ENCODE assay signal across 10 cellular contexts in genomic region chr11:62755086-62755615, GRCh38. TPM values are rescaled to one million over a fixed set of nuclear protein-coding genes. Genes with fewer than 3 reads are reported as not detected.
DNase-seq lines count a peak whose midpoint lies in the region; ATAC-seq and TF ChIP-seq lines count a peak whose summit lies in the region.
"Had no signal": no experiment of that assay in that cellular context is flagged by ENCODE, and none has a peak within 500 bp of the region (broad histone marks: within the 10 kb centered on the region; RNA-seq: fewer than 3 reads in every experiment).

No MANE protein-coding gene starts in this region.

- H3K36me3 ChIP-seq in SJCRH30 (no peaks in the 10 kb centered on the region), endodermal cell (ENCODE audit: control insufficient read depth, insufficient read depth, low read length) (peaks cover 11% of the 10 kb centered on the region), body of pancreas (replicated peaks in 1 of 2; ENCODE audit: insufficient read depth in 1 of 2, low read depth in 2 of 2) (no peaks in the 10 kb centered on the region)

- no peak overlapping the region for H3K9ac ChIP-seq in endodermal cell (ENCODE audit: extremely low read depth, low read length, poor library complexity, severe bottlenecking)

- TF ChIP-seq POLR2A in body of pancreas (IDR thresholded peaks at IDR 0.05) = no peak

- H3K4me1 ChIP-seq in SJCRH30 (peaks cover 6% of the 10 kb centered on the region; the same call in 1 of the 2 replicates), endodermal cell (ENCODE audit: control insufficient read depth, insufficient read depth, low read length) (peaks cover 4% of the 10 kb centered on the region), body of pancreas (peaks cover 40% of the 10 kb centered on the region)

- DNase-seq in activated T-cell treated with anti-CD3 and anti-CD28 coated beads, Interleukin-2, amount 50 U/mL, for 4 hours = no peak
- no peak for DNase-seq in activated T-cell treated with anti-CD3 and anti-CD28 coated beads, Interleukin-2, amount 50 U/mL, for 1 hour
- DNase-seq in SJCRH30 (peak; percentile 13 to 59), endodermal cell (no peak), progenitor cell of endocrine pancreas (ENCODE audit: low spot score, unreplicated experiment) (no peak), NCI-H146 treated with DMSO at 0.1 percent for 48 hours (lab: John Stamatoyannopoulos, UW; ENCODE audit: unreplicated experiment) (no peak), body of pancreas (no peak)
- DNase-seq: trophoblast cell had no signal

- no peak overlapping the region for H3K27ac Mint-ChIP-seq in endodermal cell
- H3K27ac Mint-ChIP-seq in progenitor cell of endocrine pancreas = peak overlapping the region; percentile 11

- peak overlapping the region; percentile 33 for H3K4me3 Mint-ChIP-seq in activated T-cell treated with anti-CD3 and anti-CD28 coated beads, Interleukin-2, amount 50 U/mL, for 4 hours
- H3K4me3 Mint-ChIP-seq in endodermal cell (peak overlapping the region; percentile 96), progenitor cell of endocrine pancreas (ENCODE audit: low read depth) (peak overlapping the region; percentile 33)

- H3K9me3 ChIP-seq in SJCRH30 (replicated peaks) = no peaks in the 10 kb centered on the region
- H3K9me3 ChIP-seq in endodermal cell (ENCODE audit: control insufficient read depth, low read length) = no peaks in the 10 kb centered on the region
- no peaks in the 10 kb centered on the region for H3K9me3 ChIP-seq in body of pancreas
- H3K9me3 ChIP-seq: SJSA1 had no signal

- H3K36me3 Mint-ChIP-seq in activated T-cell treated with anti-CD3 and anti-CD28 coated beads, Interleukin-2, amount 50 U/mL, for 4 hours (ENCODE audit: insufficient read depth) = peaks cover 3% of the 10 kb centered on the region
- H3K36me3 Mint-ChIP-seq in endodermal cell (ENCODE audit: low read depth) (peaks cover 14% of the 10 kb centered on the region), progenitor cell of endocrine pancreas (ENCODE audit: insufficient read depth) (peaks cover 3% of the 10 kb centered on the region)

- peaks cover 17% of the 10 kb centered on the region for H3K4me1 Mint-ChIP-seq in activated T-cell treated with anti-CD3 and anti-CD28 coated beads, Interleukin-2, amount 50 U/mL, for 4 hours (ENCODE audit: low read depth)
- H3K4me1 Mint-ChIP-seq in endodermal cell (peaks cover 18% of the 10 kb centered on the region), progenitor cell of endocrine pancreas (ENCODE audit: low read depth) (peaks cover 11% of the 10 kb centered on the region)

- 89 to 94% methylated on average over 9 to 10 of the region's 10 CpGs for WGBS in endodermal cell (ENCODE audit: insufficient coverage in 1 of 2, insufficient read length in 1 of 2), 2 experiments
- WGBS in body of pancreas, 2 donors = 72% methylated on average over 9 to 10 of the region's 10 CpGs

- no peak for ATAC-seq in activated T-cell treated with anti-CD3 and anti-CD28 coated beads, Interleukin-2, amount 50 U/mL, for 4 hours
- ATAC-seq in GM19467 (IDR thresholded peaks at IDR 0.05; ENCODE audit: unreplicated experiment) = no peak
- ATAC-seq in body of pancreas = no peak

- H3K9me3 Mint-ChIP-seq in activated T-cell treated with anti-CD3 and anti-CD28 coated beads, Interleukin-2, amount 50 U/mL, for 4 hours = no peaks in the 10 kb centered on the region
- H3K9me3 Mint-ChIP-seq in endodermal cell (no peaks in the 10 kb centered on the region), progenitor cell of endocrine pancreas (ENCODE audit: low read depth) (no peaks in the 10 kb centered on the region)

- H3K4me3 ChIP-seq in SJCRH30 (no peak overlapping the region), endodermal cell (ENCODE audit: low read length) (no peak overlapping the region), body of pancreas (no peak overlapping the region)

- no peak overlapping the region for H3K27ac ChIP-seq in SJCRH30
- no peak overlapping the region for H3K27ac ChIP-seq in endodermal cell (ENCODE audit: low read depth, low read length)
- H3K27ac ChIP-seq in body of pancreas = no peak overlapping the region
- H3K27ac ChIP-seq: SJSA1 had no signal

- H3K27me3 ChIP-seq in SJCRH30 (no peaks in the 10 kb centered on the region), endodermal cell (ENCODE audit: control insufficient read depth, insufficient read depth, low read length, poor library complexity, severe bottlenecking) (no peaks in the 10 kb centered on the region), body of pancreas (no peaks in the 10 kb centered on the region)
- H3K27me3 ChIP-seq: SJSA1 had no signal

- intact Hi-C loops in body of pancreas (cut with DNase I) = no loop called here

- H3K27me3 Mint-ChIP-seq in activated T-cell treated with anti-CD3 and anti-CD28 coated beads, Interleukin-2, amount 50 U/mL, for 4 hours (ENCODE audit: low read depth) = no peaks in the 10 kb centered on the region
- no peaks in the 10 kb centered on the region for H3K27me3 Mint-ChIP-seq in endodermal cell (ENCODE audit: insufficient read depth)
- no peaks in the 10 kb centered on the region for H3K27me3 Mint-ChIP-seq in progenitor cell of endocrine pancreas

- no peak for TF ChIP-seq CTCF in endodermal cell (conservative IDR thresholded peaks at IDR 0.05)
- TF ChIP-seq CTCF in progenitor cell of endocrine pancreas (IDR thresholded peaks at IDR 0.05; ENCODE audit: unreplicated experiment) = no peak
- no peak for TF ChIP-seq CTCF in body of pancreas (IDR thresholded peaks at IDR 0.05)

RNA-seq across cellular contexts. Expression of gene ZBTB3, which starts 1.2 kb away (rescaled TPM):
- 1 to 10 TPM; 5.7 to 6.9 (median 6.5) TPM for total RNA-seq in activated T-cell treated with anti-CD3 and anti-CD28 coated beads, Interleukin-2, amount 50 U/mL, for 4 hours
- 5.2 and 7.6 TPM in 2 replicates for total RNA-seq in SJCRH30 (2014; rRNA removed; shearing (Covaris generic))
- total RNA-seq in endodermal cell (10 to 100 TPM; 16.9 to 33.8 TPM), progenitor cell of endocrine pancreas (13.4 and 17.3 TPM in 2 replicates), body of pancreas (1 to 10 TPM; 3.9 to 4.0 TPM)
- 8.0 TPM for polyA plus RNA-seq in endodermal cell (2013, experiment 1 of 2)
- polyA plus RNA-seq in endodermal cell (2013, experiment 2 of 2) = 8.0 TPM

RNA-seq across cellular contexts. Expression of gene POLR2G, which starts 6.2 kb away (rescaled TPM):
- total RNA-seq in activated T-cell treated with anti-CD3 and anti-CD28 coated beads, Interleukin-2, amount 50 U/mL, for 4 hours = 100 to 1,000 TPM; 143 to 145 (median 144) TPM
- total RNA-seq in SJCRH30 (2014; rRNA removed; shearing (Covaris generic)) = 74.1 and 88.0 TPM in 2 replicates
- 100 to 1,000 TPM; 107 to 137 TPM for total RNA-seq in endodermal cell
- 134 TPM for polyA plus RNA-seq in endodermal cell (2013, experiment 1 of 2)
- polyA plus RNA-seq in endodermal cell (2013, experiment 2 of 2) = 125 TPM
- 93.8 and 101 TPM in 2 replicates for total RNA-seq in progenitor cell of endocrine pancreas
- total RNA-seq in body of pancreas = 10 to 100 TPM; 19.2 to 35.9 TPM

RNA-seq across cellular contexts. Expression of gene TAF6L, which starts 16.0 kb away (rescaled TPM):
- total RNA-seq in activated T-cell treated with anti-CD3 and anti-CD28 coated beads, Interleukin-2, amount 50 U/mL, for 4 hours = 10 to 100 TPM; 27.2 to 34.3 (median 29.1) TPM
- total RNA-seq in SJCRH30 (2014; rRNA removed; shearing (Covaris generic)) = 17.3 and 22.2 TPM in 2 replicates
- total RNA-seq in endodermal cell = 10 to 100 TPM; 37.4 to 41.7 TPM
- 31.8 TPM for polyA plus RNA-seq in endodermal cell (2013, experiment 1 of 2)
- 29.4 TPM for polyA plus RNA-seq in endodermal cell (2013, experiment 2 of 2)
- 52.3 and 56.3 TPM in 2 replicates for total RNA-seq in progenitor cell of endocrine pancreas
- 10 to 100 TPM; 23.9 to 39.9 TPM for total RNA-seq in body of pancreas

RNA-seq across cellular contexts. Expression of gene TTC9C, which starts 26.9 kb away (rescaled TPM):
- 10 to 100 TPM; 20.2 to 22.9 (median 20.9) TPM for total RNA-seq in activated T-cell treated with anti-CD3 and anti-CD28 coated beads, Interleukin-2, amount 50 U/mL, for 4 hours
- total RNA-seq in SJCRH30 (2014; rRNA removed; shearing (Covaris generic)) = 46.2 and 47.0 TPM in 2 replicates
- 10 to 100 TPM; 40.0 to 55.4 TPM for total RNA-seq in endodermal cell
- polyA plus RNA-seq in endodermal cell (2013, experiment 1 of 2) = 58.7 TPM
- polyA plus RNA-seq in endodermal cell (2013, experiment 2 of 2) = 53.4 TPM
- 35.5 and 40.8 TPM in 2 replicates for total RNA-seq in progenitor cell of endocrine pancreas
- total RNA-seq in body of pancreas = 10 to 100 TPM; 12.5 to 18.5 TPM

RNA-seq across cellular contexts. Expression of gene HNRNPUL2, which starts 27.9 kb away (rescaled TPM):
- 10 to 100 TPM; 45.3 to 49.4 (median 47.9) TPM for total RNA-seq in activated T-cell treated with anti-CD3 and anti-CD28 coated beads, Interleukin-2, amount 50 U/mL, for 4 hours
- total RNA-seq in SJCRH30 (2014; rRNA removed; shearing (Covaris generic)) = 16.7 and 21.2 TPM in 2 replicates
- 10 to 100 TPM; 48.1 to 49.8 TPM for total RNA-seq in endodermal cell
- 55.9 TPM for polyA plus RNA-seq in endodermal cell (2013, experiment 1 of 2)
- 49.4 TPM for polyA plus RNA-seq in endodermal cell (2013, experiment 2 of 2)
- total RNA-seq in progenitor cell of endocrine pancreas = 61.0 and 63.9 TPM in 2 replicates
- total RNA-seq in body of pancreas = 10 to 100 TPM; 19.1 to 20.5 TPM

Comparison
In these comparisons a context has a peak if more than half of its experiments do, and no peak if none do; other contexts are left out.
1. DNase-seq: peak in SJCRH30 (2 of 2); none in activated T-cell treated with anti-CD3 and anti-CD28 coated beads, Interleukin-2, amount 50 U/mL, for 4 hours (single experiment), activated T-cell treated with anti-CD3 and anti-CD28 coated beads, Interleukin-2, amount 50 U/mL, for 1 hour (single experiment), endodermal cell (single experiment), progenitor cell of endocrine pancreas (single experiment), NCI-H146 treated with DMSO at 0.1 percent for 48 hours (single experiment) and body of pancreas (0 of 4).
2. H3K4me3 Mint-ChIP-seq: peak in every context shown above with its lines; median percentile 96 in endodermal cell; 33 in activated T-cell treated with anti-CD3 and anti-CD28 coated beads, Interleukin-2, amount 50 U/mL, for 4 hours; 33 in progenitor cell of endocrine pancreas.